In the genomic region with DNA sequence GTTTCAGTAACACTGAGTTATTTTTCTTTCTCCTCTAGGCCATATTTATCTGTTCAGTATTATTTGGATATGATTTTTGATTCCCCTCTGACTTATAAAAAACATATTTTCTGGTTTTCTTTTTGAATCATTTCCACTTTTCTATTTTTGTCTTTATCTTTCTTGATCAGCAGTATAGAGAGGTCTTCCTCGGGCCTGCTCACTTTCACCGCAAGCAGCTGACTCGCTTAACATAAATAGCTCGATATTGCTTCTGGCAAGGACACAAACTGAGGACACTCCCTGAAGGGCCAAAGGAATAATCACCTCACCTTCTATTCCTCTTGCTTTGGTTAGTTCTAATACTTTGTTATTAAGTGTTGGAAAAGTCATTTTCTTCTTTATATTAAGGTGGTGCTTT, we compare ENCODE assay signal across 16 cellular contexts. TPM values are rescaled to one million over a fixed set of nuclear protein-coding genes. Genes with fewer than 3 reads are reported as not detected.
DNase-seq lines count a peak whose midpoint lies in the region; ATAC-seq and TF ChIP-seq lines count a peak whose summit lies in the region.
"Had no signal": no experiment of that assay in that cellular context is flagged by ENCODE, and none has a peak within 500 bp of the region (broad histone marks: within the 10 kb centered on the region; RNA-seq: fewer than 3 reads in every experiment).

No MANE protein-coding gene starts in this region.

- dilution Hi-C loops in IMR-90 (cut with HindIII; ENCODE audit: low sequenced_read_pairs, unreplicated experiment), result no loop called here

- WGBS in IMR-90 (ENCODE audit: extremely low coverage in 2 of 2, insufficient read length in 1 of 2), 2 experiments, result 70% methylated on average over 2 of the region's 4 CpGs; no CpG with 5 or more reads in 1 of the 2 experiments

- no peaks in the 10 kb centered on the region for H3K9me1 ChIP-seq in IMR-90 (ENCODE audit: insufficient read depth, low read length)

- no peak for TF ChIP-seq CTCF in IMR-90 (conservative IDR thresholded peaks at IDR 0.05; ENCODE audit: low read depth, low read length)
- TF ChIP-seq CTCF in brain microvascular endothelial cell (IDR thresholded peaks at IDR 0.05; ENCODE audit: low read depth, low read length, missing control alignments), result no peak
- TF ChIP-seq CTCF in osteocyte (IDR thresholded peaks at IDR 0.05), result no peak

- H3K79me1 ChIP-seq in IMR-90 (ENCODE audit: low read depth in 1 of 2, low read length in 2 of 2), result no peaks in the 10 kb centered on the region; a peak in 1 of 4 replicates

- H2AK9ac ChIP-seq in IMR-90 (replicated peaks; ENCODE audit: low read depth, low read length, poor library complexity), result no peak overlapping the region

- H4K20me1 ChIP-seq in IMR-90 (ENCODE audit: insufficient read depth, low read length), result no peaks in the 10 kb centered on the region

- no TSS peak for BruUV-seq in IMR-90 (replicated peaks; lab: Mats Ljungman, UMichigan)

- H3K36me3 Mint-ChIP-seq in osteocyte (ENCODE audit: unreplicated experiment), result peaks cover 2% of the 10 kb centered on the region

- CTCF ChIA-PET in IMR-90 (lab: Yijun Ruan, JAX), result no interaction called here

- no peak overlapping the region for H2BK120ac ChIP-seq in IMR-90 (ENCODE audit: low read depth, low read length)

- no peak for TF ChIP-seq POLR2A in IMR-90 (IDR thresholded peaks at IDR 0.05; ENCODE audit: low read depth, low read length)

- no peak overlapping the region for H3K4me2 ChIP-seq in IMR-90 (ENCODE audit: low read depth, low read length)

- H3K14ac ChIP-seq in IMR-90 (replicated peaks; ENCODE audit: low read depth, low read length), result no peak overlapping the region

- no peak for ATAC-seq in IMR-90 (ENCODE audit: low read depth)
- ATAC-seq: K562 had no signal

- H2BK5ac ChIP-seq in IMR-90 (ENCODE audit: low read depth, low read length, poor library complexity, severe bottlenecking), result no peak overlapping the region

- H3K4me3 ChIP-seq in IMR-90 (ENCODE audit: insufficient read depth, low read depth, low read length) (no peak overlapping the region), brain microvascular endothelial cell (ENCODE audit: low read depth, low read length) (no peak overlapping the region)
- H3K4me3 ChIP-seq: GM23248, HAP-1, K562 had no signal

- peaks cover 11% of the 10 kb centered on the region for H3K4me1 Mint-ChIP-seq in osteocyte (ENCODE audit: unreplicated experiment)

- DNase-seq in EL (peak; percentile 32), IMR-90 (peak; percentile 43), brain microvascular endothelial cell (peak; percentile 30), osteocyte (ENCODE audit: extremely low spot score, unreplicated experiment) (no peak), Ammon's horn (ENCODE audit: low spot score) (no peak), NOMO-1 (lab: John Stamatoyannopoulos, UW; ENCODE audit: unreplicated experiment in 2 of 2) (no peak), NCI-H1436 (lab: John Stamatoyannopoulos, UW) (no peak)
- DNase-seq: ACHN; Caco-2; CD4-positive, alpha-beta T cell; DMS79; GM23248 had no signal

- no peak for TF ChIP-seq RAD21 in IMR-90 (IDR thresholded peaks at IDR 0.05; ENCODE audit: low read length)

- H3K27me3 ChIP-seq in IMR-90 (ENCODE audit: control insufficient read depth, insufficient read depth, low read length) (no peaks in the 10 kb centered on the region), brain microvascular endothelial cell (replicated peaks) (no peaks in the 10 kb centered on the region)

- H3K56ac ChIP-seq in IMR-90 (ENCODE audit: extremely low read depth, insufficient read depth, low read length), result no peak overlapping the region

- H3K18ac ChIP-seq in IMR-90 (ENCODE audit: low read depth, low read length), result no peak overlapping the region

- no peak overlapping the region for H2BK20ac ChIP-seq in IMR-90 (ENCODE audit: low read depth, low read length)

- H3K27ac ChIP-seq in IMR-90 (ENCODE audit: insufficient read depth, low read length) (no peak overlapping the region), brain microvascular endothelial cell (no peak overlapping the region)
- H3K27ac ChIP-seq: C4-2B, GM23248, HL-60 had no signal

- H2AK5ac ChIP-seq in IMR-90 (ENCODE audit: low read depth, low read length), result no peak overlapping the region

- H4K91ac ChIP-seq in IMR-90 (ENCODE audit: insufficient read depth, low read depth, low read length), result no peak overlapping the region

- H3K27ac Mint-ChIP-seq in osteocyte (ENCODE audit: unreplicated experiment), result peak overlapping the region; percentile 69
- H3K27ac Mint-ChIP-seq: CD4-positive, alpha-beta T cell had no signal

- no peaks in the 10 kb centered on the region for H3K27me3 Mint-ChIP-seq in osteocyte (ENCODE audit: unreplicated experiment)
- H3K27me3 Mint-ChIP-seq: CD4-positive, alpha-beta T cell had no signal

- H4K8ac ChIP-seq in IMR-90 (ENCODE audit: low read depth in 2 of 2, low read length in 2 of 2), result no peak overlapping the region

- no peak overlapping the region for H3K4ac ChIP-seq in IMR-90 (ENCODE audit: low read depth, low read length)

- no peak overlapping the region for H3K23ac ChIP-seq in IMR-90 (ENCODE audit: low read depth, low read length)

- POLR2A ChIA-PET in IMR-90 (lab: Charles Lee; ENCODE audit: unreplicated experiment), result no interaction called here

- intact Hi-C loops in IMR-90 (cut with micrococcal nuclease), result no loop called here

- no peak overlapping the region for H2AFZ ChIP-seq in IMR-90 (replicated peaks; ENCODE audit: low read length, poor library complexity)
- H2AFZ ChIP-seq: GM23248 had no signal

- in situ Hi-C loops in IMR-90 (cut with MboI; ENCODE audit: low sequenced_read_pairs) (no loop called here), brain microvascular endothelial cell (cut with HindIII; ENCODE audit: low pct_ligation_motif_present, low sequenced_read_pairs) (no loop called here)

- H3K4me1 ChIP-seq in IMR-90 (ENCODE audit: control insufficient read depth, insufficient read depth, low read length), result no peaks in the 10 kb centered on the region
- H3K4me1 ChIP-seq: Caco-2, HAP-1 had no signal

- peaks cover 2% of the 10 kb centered on the region; the same call in 1 of the 2 replicates for H3K9me3 ChIP-seq in IMR-90 (ENCODE audit: control insufficient read depth, insufficient read depth, low read length)
- H3K9me3 ChIP-seq: Caco-2, HAP-1 had no signal

- H3K4me3 Mint-ChIP-seq in osteocyte (ENCODE audit: unreplicated experiment), result peak overlapping the region; percentile 39
- H3K4me3 Mint-ChIP-seq: CD4-positive, alpha-beta T cell had no signal

- no peak overlapping the region for H2BK15ac ChIP-seq in IMR-90 (ENCODE audit: low read depth, low read length)

- H3K36me3 ChIP-seq in IMR-90 (ENCODE audit: control insufficient read depth, insufficient read depth, low read length) (no peaks in the 10 kb centered on the region), brain microvascular endothelial cell (replicated peaks) (no peaks in the 10 kb centered on the region)
- H3K36me3 ChIP-seq: HAP-1 had no signal

- H3K9ac ChIP-seq in IMR-90 (ENCODE audit: low read depth, low read length), result no peak overlapping the region
- H3K9ac ChIP-seq: GM23248 had no signal

- H3K9me3 Mint-ChIP-seq in osteocyte (ENCODE audit: unreplicated experiment), result peaks cover 11% of the 10 kb centered on the region

- H4K5ac ChIP-seq in IMR-90 (ENCODE audit: low read depth, low read length), result no peak overlapping the region

TF ChIP-seq in IMR-90, 13 proteins besides CTCF, POLR2A, EP300 and RAD21:
- no peak for TF ChIP-seq RCOR1 (IDR thresholded peaks at IDR 0.05; ENCODE audit: insufficient replicate concordance, low read length)
- no peak for TF ChIP-seq MAZ (IDR thresholded peaks at IDR 0.05; ENCODE audit: borderline replicate concordance, low read depth, low read length)
- TF ChIP-seq, protein P1, sequence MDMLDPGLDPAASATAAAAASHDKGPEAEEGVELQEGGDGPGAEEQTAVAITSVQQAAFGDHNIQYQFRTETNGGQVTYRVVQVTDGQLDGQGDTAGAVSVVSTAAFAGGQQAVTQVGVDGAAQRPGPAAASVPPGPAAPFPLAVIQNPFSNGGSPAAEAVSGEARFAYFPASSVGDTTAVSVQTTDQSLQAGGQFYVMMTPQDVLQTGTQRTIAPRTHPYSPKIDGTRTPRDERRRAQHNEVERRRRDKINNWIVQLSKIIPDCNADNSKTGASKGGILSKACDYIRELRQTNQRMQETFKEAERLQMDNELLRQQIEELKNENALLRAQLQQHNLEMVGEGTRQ (IDR thresholded peaks at IDR 0.05; ENCODE audit: low read depth, low read length), result no peak
- no peak for TF ChIP-seq CEBPB (IDR thresholded peaks at IDR 0.05; ENCODE audit: low read depth, low read length)
- no peak for TF ChIP-seq FOS (IDR thresholded peaks at IDR 0.05; ENCODE audit: low read depth, low read length)
- TF ChIP-seq SMC3 (IDR thresholded peaks at IDR 0.05; ENCODE audit: low read depth, low read length), result no peak
- no peak for TF ChIP-seq MAFK (IDR thresholded peaks at IDR 0.05; ENCODE audit: low read depth, low read length)
- TF ChIP-seq NFE2L2 (IDR thresholded peaks at IDR 0.05; ENCODE audit: low read depth, low read length), result no peak
- TF ChIP-seq BHLHE40 (IDR thresholded peaks at IDR 0.05; ENCODE audit: low read depth, low read length), result no peak
- no peak for TF ChIP-seq CHD1 (IDR thresholded peaks at IDR 0.05; ENCODE audit: low read depth, low read length)
- no peak for TF ChIP-seq MXI1 (IDR thresholded peaks at IDR 0.05; ENCODE audit: borderline replicate concordance, low read depth, low read length)

RNA-seq across cellular contexts. Expression of a gene that starts 25.8 kb away (rescaled TPM):
- total RNA-seq in IMR-90 (2012; rRNA removed) (65.1 and 97.8 TPM in 2 replicates), osteocyte (0.21 and 0.64 TPM in 2 replicates)
- 25.4 and 33.7 TPM in 2 replicates for polyA plus RNA-seq in IMR-90 (2012; rRNA removed)
- 5.9 and 21.2 TPM in 2 replicates for polyA plus RNA-seq in IMR-90 (2012; cell fraction: cytosol; rRNA removed)
- polyA plus RNA-seq in IMR-90 (2012; cell fraction: nucleus; rRNA removed; ENCODE audit: low replicate concordance), result 2.9 and 21.1 TPM in 2 replicates
- total RNA-seq: Caco-2; CD4-positive, alpha-beta T cell had no signal

Comparison
In these comparisons a context has a peak if more than half of its experiments do, and no peak if none do; other contexts are left out.
1. DNase-seq: peak in EL (single experiment), IMR-90 (single experiment) and brain microvascular endothelial cell (single experiment); none in osteocyte (single experiment), Ammon's horn (single experiment), NOMO-1 (0 of 2) and NCI-H1436 (single experiment).
2. RNA of a gene that starts 25.8 kb away (total RNA-seq): 65.1 to 97.8 TPM in IMR-90; 0.21 to 0.64 TPM in osteocyte; every median in the first group is over 10 times any median in the second.